Comparison of ENCODE assay signal across 9 cellular contexts in genomic region chr17:76659928-76660614, GRCh38. TPM values are rescaled to one million over a fixed set of nuclear protein-coding genes. Genes with fewer than 3 reads are reported as not detected.
DNase-seq lines count a peak whose midpoint lies in the region; ATAC-seq and TF ChIP-seq lines count a peak whose summit lies in the region.
"Had no signal": no experiment of that assay in that cellular context is flagged by ENCODE, and none has a peak within 500 bp of the region (broad histone marks: within the 10 kb centered on the region; RNA-seq: fewer than 3 reads in every experiment).

No MANE protein-coding gene starts in this region.

- peaks cover 0 to 22% (median 9%) of the 10 kb centered on the region in 4 donors for H3K4me1 ChIP-seq in right lobe of liver

- no peaks in the 10 kb centered on the region for H3K36me3 ChIP-seq in right lobe of liver

- TF ChIP-seq CTCF in right lobe of liver (IDR thresholded peaks at IDR 0.05) = no peak

- no peaks in the 10 kb centered on the region for H3K36me3 Mint-ChIP-seq in activated T-helper 1 cell treated with anti-CD3 and anti-CD28 coated beads, Interleukin-12 subunit alpha, Interleukin-12 subunit beta, Interleukin-2, Interleukin-4 antibody, amounts not matched to agents 30 ng/mL and 10 ng/mL and 1 ng/mL, durations not matched to agents 14 hours and 24 hours and 36 hours (ENCODE audit: low read depth)

- H3K4me1 Mint-ChIP-seq in activated T-helper 1 cell treated with anti-CD3 and anti-CD28 coated beads, Interleukin-12 subunit alpha, Interleukin-12 subunit beta, Interleukin-2, Interleukin-4 antibody, amounts not matched to agents 30 ng/mL and 10 ng/mL and 1 ng/mL, durations not matched to agents 14 hours and 24 hours and 36 hours (ENCODE audit: low read depth) = peaks cover 31% of the 10 kb centered on the region

- peak overlapping the region; percentile 26 for H3K4me3 Mint-ChIP-seq in activated T-helper 1 cell treated with anti-CD3 and anti-CD28 coated beads, Interleukin-12 subunit alpha, Interleukin-12 subunit beta, Interleukin-2, Interleukin-4 antibody, amounts not matched to agents 30 ng/mL and 10 ng/mL and 1 ng/mL, durations not matched to agents 14 hours and 24 hours and 36 hours

- no peak overlapping the region for H3K4me3 ChIP-seq in right lobe of liver

- intact Hi-C loops in activated T-helper 1 cell treated with anti-CD3 and anti-CD28 coated beads, Interleukin-12 subunit alpha, Interleukin-12 subunit beta, Interleukin-2, Interleukin-4 antibody, amounts not matched to agents 30 ng/mL and 10 ng/mL and 1 ng/mL, durations not matched to agents 14 hours and 24 hours and 36 hours (cut with micrococcal nuclease) = no loop called here
- intact Hi-C loops in right lobe of liver (cut with DNase I) = no loop called here

- peaks cover 8% of the 10 kb centered on the region for H3K27me3 Mint-ChIP-seq in activated T-helper 1 cell treated with anti-CD3 and anti-CD28 coated beads, Interleukin-12 subunit alpha, Interleukin-12 subunit beta, Interleukin-2, Interleukin-4 antibody, amounts not matched to agents 30 ng/mL and 10 ng/mL and 1 ng/mL, durations not matched to agents 14 hours and 24 hours and 36 hours (ENCODE audit: insufficient read depth)
- H3K27me3 Mint-ChIP-seq: progenitor cell of endocrine pancreas had no signal

- DNase-seq in COLO668 (lab: John Stamatoyannopoulos, UW; ENCODE audit: unreplicated experiment) (peak; percentile 43), KBM-7 (peak; percentile 49), right lobe of liver (peak in 1 of 3 donors; percentile 52), HuH-7.5 (ENCODE audit: low spot score) (no peak), occipital lobe (lab: John Stamatoyannopoulos, UW) (no peak)
- DNase-seq in activated T-helper 1 cell treated with anti-CD3 and anti-CD28 coated beads, Interleukin-12 subunit alpha, Interleukin-12 subunit beta, Interleukin-2, Interleukin-4 antibody, amounts not matched to agents 30 ng/mL and 10 ng/mL and 1 ng/mL, durations not matched to agents 14 hours and 24 hours and 36 hours (ENCODE audit: low spot score) = no peak

- no peaks in the 10 kb centered on the region for H3K27me3 ChIP-seq in right lobe of liver

- peak overlapping the region; percentile 10 for H3K27ac Mint-ChIP-seq in activated T-helper 1 cell treated with anti-CD3 and anti-CD28 coated beads, Interleukin-12 subunit alpha, Interleukin-12 subunit beta, Interleukin-2, Interleukin-4 antibody, amounts not matched to agents 30 ng/mL and 10 ng/mL and 1 ng/mL, durations not matched to agents 14 hours and 24 hours and 36 hours

- 7% methylated on average over 11 of the region's 12 CpGs for WGBS in right lobe of liver (ENCODE audit: insufficient coverage, low coverage, low lambda C conversion rate, missing lambda C conversion rate)

- no peak overlapping the region for H3K27ac ChIP-seq in right lobe of liver

- peak; percentile 78 to 92 (median 82) for ATAC-seq in right lobe of liver
- ATAC-seq in GM21390 (IDR thresholded peaks at IDR 0.05; ENCODE audit: unreplicated experiment) = no peak
- ATAC-seq in GM19035 (IDR thresholded peaks at IDR 0.05; ENCODE audit: unreplicated experiment) = no peak

- TF ChIP-seq POLR2A in right lobe of liver (IDR thresholded peaks at IDR 0.05) = no peak

- H3K9me3 ChIP-seq in right lobe of liver = no peaks in the 10 kb centered on the region

- H3K9me3 Mint-ChIP-seq in activated T-helper 1 cell treated with anti-CD3 and anti-CD28 coated beads, Interleukin-12 subunit alpha, Interleukin-12 subunit beta, Interleukin-2, Interleukin-4 antibody, amounts not matched to agents 30 ng/mL and 10 ng/mL and 1 ng/mL, durations not matched to agents 14 hours and 24 hours and 36 hours = no peaks in the 10 kb centered on the region

- in situ Hi-C loops in KBM-7 (cut with MboI; ENCODE audit: low pct_unique_long_range_greater_than_20kb, low sequenced_read_pairs) = no loop called here

RNA-seq across cellular contexts. Expression of gene ST6GALNAC1, which starts 16.5 kb away (rescaled TPM):
- total RNA-seq in activated T-helper 1 cell treated with anti-CD3 and anti-CD28 coated beads, Interleukin-12 subunit alpha, Interleukin-12 subunit beta, Interleukin-2, Interleukin-4 antibody, amounts not matched to agents 30 ng/mL and 10 ng/mL and 1 ng/mL, durations not matched to agents 14 hours and 24 hours and 36 hours = 0.78 and 0.83 TPM in 2 replicates
- total RNA-seq in right lobe of liver = 1 to 10 TPM in 1 of 6 experiments, under 1 TPM in 2, not detected in 3; 0.42 to 1.4 (median 0.62) TPM
- total RNA-seq in occipital lobe = 1.7 TPM

RNA-seq across cellular contexts. Expression of gene MXRA7, which starts 50.7 kb away (rescaled TPM):
- total RNA-seq in activated T-helper 1 cell treated with anti-CD3 and anti-CD28 coated beads, Interleukin-12 subunit alpha, Interleukin-12 subunit beta, Interleukin-2, Interleukin-4 antibody, amounts not matched to agents 30 ng/mL and 10 ng/mL and 1 ng/mL, durations not matched to agents 14 hours and 24 hours and 36 hours = 3.8 and 5.1 TPM in 2 replicates
- 10 to 100 TPM in 5 of 6 experiments, 1 to 10 TPM in 1; 7.7 to 25.4 (median 15.3) TPM for total RNA-seq in right lobe of liver
- 34.6 TPM for total RNA-seq in occipital lobe

Comparison
In these comparisons a context has a peak if more than half of its experiments do, and no peak if none do; other contexts are left out.
1. DNase-seq: peak in COLO668 (single experiment) and KBM-7 (single experiment); none in activated T-helper 1 cell treated with anti-CD3 and anti-CD28 coated beads, Interleukin-12 subunit alpha, Interleukin-12 subunit beta, Interleukin-2, Interleukin-4 antibody, amounts not matched to agents 30 ng/mL and 10 ng/mL and 1 ng/mL, durations not matched to agents 14 hours and 24 hours and 36 hours (single experiment), HuH-7.5 (single experiment) and occipital lobe (single experiment).
2. ATAC-seq: peak in right lobe of liver (4 of 4); none in GM21390 (single experiment) and GM19035 (single experiment).